In the genomic region with DNA sequence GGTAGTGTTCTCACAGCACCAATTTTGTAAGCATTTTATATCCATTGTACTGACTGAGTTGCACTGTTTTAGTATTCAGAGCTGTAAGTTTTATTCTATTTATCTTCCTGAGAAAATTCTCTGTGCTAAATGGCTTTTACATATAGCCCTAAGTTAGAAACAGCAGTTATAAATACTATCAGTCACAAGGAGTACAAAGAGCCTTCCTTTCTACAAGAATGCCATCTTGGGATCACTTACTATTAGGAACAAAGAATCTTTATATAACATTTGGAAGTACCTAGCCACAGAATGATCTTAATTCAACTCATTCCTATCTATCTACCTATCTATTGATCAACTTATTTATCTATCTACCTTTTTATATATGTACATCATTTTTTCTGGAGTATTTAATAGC, we compare ENCODE assay signal across 22 cellular contexts.
"Had no signal": no experiment of that assay in that cellular context is flagged by ENCODE, and none has a peak within 500 bp of the region (broad histone marks: within the 10 kb centered on the region; RNA-seq: fewer than 3 reads in every experiment).

No MANE protein-coding gene starts in this region.

- ATAC-seq: natural killer cell; psoas muscle; right cardiac atrium; right lobe of liver; stimulated activated memory B cell treated with anti-CD40 and anti-IgM and Interleukin-4, amounts not matched to agents 10 μg/mL and 1 μg/mL and 100 μg/mL, for 72 hours; stimulated activated naive CD8-positive, alpha-beta T cell treated with anti-CD3 and anti-CD28 coated beads, Interleukin-15, amount 100 ng/mL, for 72 hours; stimulated activated naive CD8-positive, alpha-beta T cell treated with anti-CD3 and anti-CD28 coated beads, Interleukin-15, Interleukin-2, amounts not matched to agents 100 U/mL and 50 U/mL, for 24 hours had no signal

- DNase-seq: natural killer cell; occipital lobe; ovary; posterior cingulate gyrus; psoas muscle; right cardiac atrium; right lobe of liver; sigmoid colon; small intestine; stimulated activated CD4-positive, alpha-beta T cell treated with anti-CD3 and anti-CD28 coated beads, Interleukin-15, amount 100 ng/mL, for 24 hours; stimulated activated CD4-positive, alpha-beta T cell treated with anti-CD3 and anti-CD28 coated beads, Interleukin-2, amount 100 ng/mL, for 24 hours; stimulated activated CD4-positive, alpha-beta T cell treated with anti-CD3 and anti-CD28 coated beads, Interleukin-2, amount 100 ng/mL, for 48 hours; stimulated activated CD4-positive, alpha-beta T cell treated with anti-CD3 and anti-CD28 coated beads, Interleukin-4, amount 100 ng/mL, for 4 hours; stimulated activated CD8-positive, alpha-beta memory T cell treated with anti-CD3 and anti-CD28 coated beads, Interleukin-4, amount 100 ng/mL, for 48 hours; stimulated activated naive CD4-positive, alpha-beta T cell; stimulated activated naive CD8-positive, alpha-beta T cell treated with anti-CD3 and anti-CD28 coated beads, Interleukin-15, amount 100 ng/mL, for 72 hours; stimulated activated naive CD8-positive, alpha-beta T cell treated with anti-CD3 and anti-CD28 coated beads, Interleukin-15, Interleukin-2, amounts not matched to agents 100 U/mL and 50 U/mL, for 24 hours; substantia nigra; thyroid gland; trophoblast cell; upper lobe of left lung had no signal
